9 cellular contexts compared by ENCODE assay signal in genomic region chr14:72891666-72892102, GRCh38. TPM values are rescaled to one million over a fixed set of nuclear protein-coding genes. Genes with fewer than 3 reads are reported as not detected.
DNase-seq lines count a peak whose midpoint lies in the region; ATAC-seq and TF ChIP-seq lines count a peak whose summit lies in the region.
"Had no signal": no experiment of that assay in that cellular context is flagged by ENCODE, and none has a peak within 500 bp of the region (broad histone marks: within the 10 kb centered on the region; RNA-seq: fewer than 3 reads in every experiment).

No MANE protein-coding gene starts in this region.

- H3K27me3 ChIP-seq in GM06990 (replicated peaks; ENCODE audit: control insufficient read depth, insufficient read depth, low read length) (no peaks in the 10 kb centered on the region), SU-DHL-6 (ENCODE audit: low read length) (no peaks in the 10 kb centered on the region), sigmoid colon (peaks cover 7 to 59% (median 11%) of the 10 kb centered on the region in 3 donors)

- H3K27ac ChIP-seq in SU-DHL-6 (ENCODE audit: low read depth, low read length) (no peak overlapping the region), sigmoid colon (no peak overlapping the region)

- TF ChIP-seq CTCF in GM06990 (IDR thresholded peaks at IDR 0.05; ENCODE audit: insufficient read depth, low read length, poor library complexity, severe bottlenecking) (no peak), SU-DHL-6 (IDR thresholded peaks at IDR 0.05; ENCODE audit: insufficient read depth, low read length, poor library complexity, severe bottlenecking) (no peak), fibroblast of villous mesenchyme (IDR thresholded peaks at IDR 0.05; ENCODE audit: insufficient read depth, low read depth, low read length) (no peak), sigmoid colon (IDR thresholded peaks at IDR 0.05) (no peak)

- H2AFZ ChIP-seq in SU-DHL-6 (ENCODE audit: low read depth, low read length, severe bottlenecking): no peak overlapping the region

- TF ChIP-seq EP300 in sigmoid colon (IDR thresholded peaks at IDR 0.05): no peak

- ATAC-seq in HG03520 (IDR thresholded peaks at IDR 0.05; ENCODE audit: unreplicated experiment) (no peak), HG02938 (IDR thresholded peaks at IDR 0.05; ENCODE audit: unreplicated experiment) (no peak)

- intact Hi-C loops in sigmoid colon (cut with DNase I): loop anchor here (2.0 to 5.0 kb wide), 2 partner anchors 61 to 79 kb away; no protein-coding TSS in a partner anchor

- no peak for TF ChIP-seq POLR2A in sigmoid colon (IDR thresholded peaks at IDR 0.05)

- no peaks in the 10 kb centered on the region for H3K36me3 ChIP-seq in GM06990 (ENCODE audit: control insufficient read depth, insufficient read depth, low read length)
- H3K36me3 ChIP-seq in SU-DHL-6 (ENCODE audit: low read length): no peaks in the 10 kb centered on the region
- no peaks in the 10 kb centered on the region for H3K36me3 ChIP-seq in sigmoid colon

- peaks cover 0 to 29% (median 24%) of the 10 kb centered on the region in 4 donors for H3K4me1 ChIP-seq in sigmoid colon

- H3K9ac ChIP-seq in SU-DHL-6 (ENCODE audit: low read length): peak overlapping the region; percentile 66; the same call in 1 of the 2 replicates

- WGBS in sigmoid colon, 2 donors: 3 to 6% methylated on average over 14 of the region's 14 CpGs

- peaks cover 7% of the 10 kb centered on the region; the same call in 1 of the 2 replicates for H3K79me2 ChIP-seq in SU-DHL-6 (ENCODE audit: insufficient read depth, low read length)

- peaks cover 6% of the 10 kb centered on the region; the same call in 1 of the 2 replicates for H4K20me1 ChIP-seq in SU-DHL-6 (ENCODE audit: low read depth, low read length)

- DNase-seq in GM06990 (ENCODE audit: extremely low read depth, insufficient read length) (peak; percentile 35), fibroblast of villous mesenchyme (ENCODE audit: low read depth) (no peak), sigmoid colon (no peak), middle frontal gyrus (ENCODE audit: extremely low spot score, low spot score) (no peak), islet precursor cell (no peak)
- DNase-seq: midbrain had no signal

- 0 out of 2 replicates have a peak, but pooled peaks cover 3% of the 10 kb centered on the region for H3F3A ChIP-seq in SU-DHL-6 (ENCODE audit: insufficient read depth)

- H3K9me3 ChIP-seq in SU-DHL-6 (ENCODE audit: insufficient read depth, low read length) (no peaks in the 10 kb centered on the region), sigmoid colon (no peaks in the 10 kb centered on the region)

- H3K4me3 ChIP-seq in GM06990 (replicated peaks; ENCODE audit: low read depth, low read length): peak overlapping the region; percentile 81
- peak overlapping the region; percentile 90 for H3K4me3 ChIP-seq in SU-DHL-6 (ENCODE audit: insufficient read depth, low read length, poor library complexity, severe bottlenecking)
- H3K4me3 ChIP-seq in fibroblast of villous mesenchyme (ENCODE audit: low read depth, low read length): peak overlapping the region; percentile 74
- H3K4me3 ChIP-seq in sigmoid colon: peak overlapping the region; percentile 46 to 91 (median 76)

- H3K4me2 ChIP-seq in SU-DHL-6 (ENCODE audit: low read depth, low read length, poor library complexity, severe bottlenecking): peak overlapping the region; percentile 91

- H3K9me2 ChIP-seq in SU-DHL-6 (replicated peaks; ENCODE audit: insufficient read depth, low read length): no peaks in the 10 kb centered on the region

RNA-seq across cellular contexts. Expression of gene DPF3, which starts 2.2 kb away (rescaled TPM):
- total RNA-seq in fibroblast of villous mesenchyme: 6.8 and 10.4 TPM in 2 replicates
- total RNA-seq in sigmoid colon: 1 to 10 TPM in 3 of 4 donors, under 1 TPM in 1; 0.28 to 2.9 (median 2.0) TPM
- polyA plus RNA-seq in sigmoid colon: 1 to 10 TPM; 1.6 to 4.5 (median 4.2) TPM

RNA-seq across cellular contexts. Expression of gene DCAF4, which starts 34.6 kb away (rescaled TPM):
- total RNA-seq in fibroblast of villous mesenchyme (12.5 and 14.8 TPM in 2 replicates), sigmoid colon (10 to 100 TPM; 12.6 to 20.9 (median 16.6) TPM)
- polyA plus RNA-seq in sigmoid colon: 10 to 100 TPM in 1 of 3 donors, 1 to 10 TPM in 2; 5.8 to 14.3 (median 8.4) TPM
